ENCODE assay signal across 8 cellular contexts in the genomic region with DNA sequence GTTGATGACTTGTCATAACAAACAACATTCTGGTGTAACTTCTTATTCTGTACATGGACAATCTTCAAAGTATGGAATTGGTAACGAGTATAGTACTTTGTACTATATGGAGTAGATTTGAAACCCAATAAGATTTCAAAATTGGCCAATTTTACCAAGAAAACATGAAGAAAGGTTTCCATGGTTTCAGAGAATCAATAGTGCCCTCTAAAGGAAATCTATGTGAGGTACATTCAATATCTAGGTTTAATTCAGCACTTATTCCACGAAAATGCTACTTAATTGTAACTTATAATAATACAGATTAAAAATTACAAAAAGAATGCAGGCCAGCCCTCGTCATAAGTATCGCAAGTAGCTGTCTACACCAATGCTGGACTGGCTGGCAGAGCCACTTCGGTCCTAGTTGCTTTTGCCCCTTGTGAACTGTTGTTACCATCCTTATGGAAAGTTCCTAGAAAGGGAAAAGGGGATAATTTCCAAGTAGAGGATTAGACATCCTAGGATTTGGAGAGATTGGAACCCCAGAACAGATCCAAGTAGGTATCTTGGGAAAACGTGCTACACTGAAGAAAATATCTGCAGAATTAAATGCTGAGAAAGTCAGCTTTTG.
A peak's percentile ranks its signal among the peaks of the same experiment; 100 is the strongest.
DNase-seq lines count a peak whose midpoint lies in the region; ATAC-seq and TF ChIP-seq lines count a peak whose summit lies in the region.

No MANE protein-coding gene starts in this region.

- H3K36me3 ChIP-seq in mammary epithelial cell (ENCODE audit: insufficient read depth, low read length): no peaks in the 10 kb centered on the region

- peak; percentile 7 for DNase-seq in NCI-H82 (lab: John Stamatoyannopoulos, UW)
- no peak for DNase-seq in NCI-H82 treated with DMSO at 0.1 percent for 48 hours (lab: John Stamatoyannopoulos, UW; ENCODE audit: unreplicated experiment)
- DNase-seq in NAMALWA (ENCODE audit: low spot score): peak; percentile 45
- peak; percentile 19 for DNase-seq in mammary epithelial cell
- peak; percentile 53 for DNase-seq in midbrain (lab: John Stamatoyannopoulos, UW)
- no peak for DNase-seq in occipital lobe (lab: John Stamatoyannopoulos, UW)
- DNase-seq in NK-92 (lab: John Stamatoyannopoulos, UW; ENCODE audit: unreplicated experiment): no peak

- CTCF ChIA-PET in mammary epithelial cell (lab: Charles Lee; ENCODE audit: low non-redundant PET): no interaction called here

- H3K4me1 ChIP-seq in mammary epithelial cell (ENCODE audit: insufficient read depth, low read length): peaks cover 14% of the 10 kb centered on the region

- WGBS in mammary epithelial cell (ENCODE audit: low coverage, missing lambda C conversion rate): 0% methylated on average over 6 of the region's 6 CpGs

- H3K79me2 ChIP-seq in mammary epithelial cell (ENCODE audit: insufficient read depth, low read length): no peaks in the 10 kb centered on the region

- TF ChIP-seq CTCF in mammary epithelial cell (conservative IDR thresholded peaks at IDR 0.05 in 1 of 2, IDR thresholded peaks at IDR 0.05 in 1 of 2; ENCODE audit: extremely low read depth in 1 of 2, insufficient read depth in 1 of 2, low read depth in 1 of 2, low read length in 2 of 2): peak; percentile 62 to 64

- in situ Hi-C loops in mammary epithelial cell (cut with MboI; ENCODE audit: low sequenced_read_pairs in 2 of 2): no loop called here

- no peaks in the 10 kb centered on the region for H4K20me1 ChIP-seq in mammary epithelial cell (ENCODE audit: insufficient read depth, low read length)

- intact Hi-C loops in mammary epithelial cell (cut with micrococcal nuclease): loop anchor here (1.0 to 10.0 kb wide), 5 partner anchors 71 to 388 kb away; a partner anchor contains a TSS

- dilution Hi-C loops in mammary epithelial cell (cut with HindIII; ENCODE audit: low sequenced_read_pairs): no loop called here

- no peaks in the 10 kb centered on the region for H3K27me3 ChIP-seq in mammary epithelial cell (ENCODE audit: insufficient read depth, low read length)

- no peak overlapping the region for H2AFZ ChIP-seq in mammary epithelial cell (ENCODE audit: low read depth, low read length)

- H3K9me3 ChIP-seq in mammary epithelial cell (replicated peaks; ENCODE audit: insufficient read depth, low read length): no peaks in the 10 kb centered on the region

- no peak overlapping the region for H3K27ac ChIP-seq in mammary epithelial cell (ENCODE audit: insufficient read depth, low read depth, low read length)

- ATAC-seq in GM21381 (IDR thresholded peaks at IDR 0.05; ENCODE audit: unreplicated experiment): no peak

- no peak overlapping the region for H3K4me2 ChIP-seq in mammary epithelial cell (ENCODE audit: insufficient read depth, low read depth, low read length)

- H3K4me3 ChIP-seq in mammary epithelial cell (replicated peaks in 1 of 3; ENCODE audit: insufficient read depth in 1 of 3, low read depth in 2 of 3, low read length in 3 of 3): no peak overlapping the region

- BruUV-seq in mammary epithelial cell (replicated peaks; lab: Mats Ljungman, UMichigan): no TSS peak

- no peak overlapping the region for H3K9ac ChIP-seq in mammary epithelial cell (ENCODE audit: insufficient read depth, low read length)

Comparison
In these comparisons a context has a peak if more than half of its experiments do, and no peak if none do; other contexts are left out.
1. DNase-seq: peak in NCI-H82 (single experiment), NAMALWA (single experiment), mammary epithelial cell (single experiment) and midbrain (single experiment); none in NCI-H82 treated with DMSO at 0.1 percent for 48 hours (single experiment), occipital lobe (single experiment) and NK-92 (single experiment).